16 cellular contexts compared by ENCODE assay signal in genomic region chr14:69092840-69093422, GRCh38. TPM values are rescaled to one million over a fixed set of nuclear protein-coding genes. Genes with fewer than 3 reads are reported as not detected.
DNase-seq lines count a peak whose midpoint lies in the region; ATAC-seq and TF ChIP-seq lines count a peak whose summit lies in the region.
"Had no signal": no experiment of that assay in that cellular context is flagged by ENCODE, and none has a peak within 500 bp of the region (broad histone marks: within the 10 kb centered on the region; RNA-seq: fewer than 3 reads in every experiment).

No MANE protein-coding gene starts in this region.

- peak overlapping the region; percentile 13; the same call in 1 of the 2 replicates for H3K27ac ChIP-seq in HUES6 (ENCODE audit: low read depth, low read length)
- H3K27ac ChIP-seq in endodermal cell (ENCODE audit: low read depth, low read length) = no peak overlapping the region
- H3K27ac ChIP-seq: parathyroid adenoma had no signal

- H3K27me3 Mint-ChIP-seq in endodermal cell (ENCODE audit: insufficient read depth) (no peaks in the 10 kb centered on the region), progenitor cell of endocrine pancreas (no peaks in the 10 kb centered on the region)

- H3K27ac Mint-ChIP-seq in endodermal cell (peak overlapping the region; percentile 91), progenitor cell of endocrine pancreas (peak overlapping the region; percentile 95)

- H3K4me1 ChIP-seq in HUES6 (ENCODE audit: control insufficient read depth, insufficient read depth, low read length) = peaks cover 24% of the 10 kb centered on the region
- peaks cover 24% of the 10 kb centered on the region for H3K4me1 ChIP-seq in endodermal cell (ENCODE audit: control insufficient read depth, insufficient read depth, low read length)

- H3K9me3 Mint-ChIP-seq in endodermal cell (no peaks in the 10 kb centered on the region), progenitor cell of endocrine pancreas (ENCODE audit: low read depth) (no peaks in the 10 kb centered on the region)

- peaks cover 6% of the 10 kb centered on the region for H3K36me3 ChIP-seq in GM06990 (ENCODE audit: control insufficient read depth, insufficient read depth, low read length)
- H3K36me3 ChIP-seq in HUES6 (ENCODE audit: control insufficient read depth, insufficient read depth, low read length) = peaks cover 15% of the 10 kb centered on the region
- H3K36me3 ChIP-seq in endodermal cell (ENCODE audit: control insufficient read depth, insufficient read depth, low read length) = peaks cover 57% of the 10 kb centered on the region

- TF ChIP-seq CTCF in GM06990 (IDR thresholded peaks at IDR 0.05; ENCODE audit: insufficient read depth, low read length, poor library complexity, severe bottlenecking) (no peak), endodermal cell (conservative IDR thresholded peaks at IDR 0.05) (no peak), progenitor cell of endocrine pancreas (IDR thresholded peaks at IDR 0.05; ENCODE audit: unreplicated experiment) (no peak)

- no peaks in the 10 kb centered on the region for H3K9me3 ChIP-seq in HUES6 (ENCODE audit: control insufficient read depth, insufficient read depth, low read depth, low read length)
- no peaks in the 10 kb centered on the region for H3K9me3 ChIP-seq in endodermal cell (ENCODE audit: control insufficient read depth, low read length)

- peaks cover 15% of the 10 kb centered on the region for H3K36me3 Mint-ChIP-seq in endodermal cell (ENCODE audit: low read depth)
- peaks cover 8% of the 10 kb centered on the region for H3K36me3 Mint-ChIP-seq in progenitor cell of endocrine pancreas (ENCODE audit: insufficient read depth)

- DNase-seq in GM06990 (ENCODE audit: extremely low read depth, insufficient read length) = peak; percentile 13
- no peak for DNase-seq in endodermal cell
- DNase-seq in progenitor cell of endocrine pancreas (ENCODE audit: low spot score, unreplicated experiment) = no peak
- DNase-seq in amygdala (lab: John Stamatoyannopoulos, UW) = no peak
- DNase-seq in LoVo (ENCODE audit: low spot score) = no peak
- no peak for DNase-seq in NCI-H526 treated with DMSO at 0.1 percent for 48 hours (lab: John Stamatoyannopoulos, UW)
- DNase-seq: activated CD4-positive, alpha-beta T cell treated with anti-CD3 and anti-CD28 coated beads, Interleukin-2, amount 50 U/mL, for 1 hour; effector CD8-positive, alpha-beta T cell; glutamatergic neuron; KG1; NCI-H2081 treated with DMSO at 0.1 percent for 48 hours; stimulated activated CD4-positive, alpha-beta T cell treated with anti-CD3 and anti-CD28 coated beads, Interleukin-2, amount 100 ng/mL, for 24 hours; stimulated activated naive CD4-positive, alpha-beta T cell treated with Interleukin-2 at 50 U/mL for 16 hours had no signal

- H3K4me3 ChIP-seq in GM06990 (replicated peaks; ENCODE audit: low read depth, low read length) = no peak overlapping the region
- no peak overlapping the region for H3K4me3 ChIP-seq in HUES6 (ENCODE audit: low read depth, low read length)
- peak overlapping the region; percentile 32 for H3K4me3 ChIP-seq in endodermal cell (ENCODE audit: low read length)

- no peak for ATAC-seq in HG03378 (IDR thresholded peaks at IDR 0.05; ENCODE audit: unreplicated experiment)

- H3K4me1 Mint-ChIP-seq in endodermal cell = peaks cover 49% of the 10 kb centered on the region
- H3K4me1 Mint-ChIP-seq in progenitor cell of endocrine pancreas (ENCODE audit: low read depth) = peaks cover 46% of the 10 kb centered on the region

- H3K27me3 ChIP-seq in GM06990 (replicated peaks; ENCODE audit: control insufficient read depth, insufficient read depth, low read length) (no peaks in the 10 kb centered on the region), HUES6 (ENCODE audit: control insufficient read depth, insufficient read depth, low read length) (no peaks in the 10 kb centered on the region), endodermal cell (ENCODE audit: control insufficient read depth, insufficient read depth, low read length, poor library complexity, severe bottlenecking) (no peaks in the 10 kb centered on the region)

- H3K9ac ChIP-seq in HUES6 (ENCODE audit: low read length) (no peak overlapping the region), endodermal cell (ENCODE audit: extremely low read depth, low read length, poor library complexity, severe bottlenecking) (peak overlapping the region; percentile 14)
- H3K9ac ChIP-seq: parathyroid adenoma had no signal

- no peak overlapping the region for H3K4me3 Mint-ChIP-seq in endodermal cell
- no peak overlapping the region for H3K4me3 Mint-ChIP-seq in progenitor cell of endocrine pancreas (ENCODE audit: low read depth)

RNA-seq across cellular contexts. Expression of gene DCAF5, which starts 60.0 kb away (rescaled TPM):
- total RNA-seq in endodermal cell (10 to 100 TPM; 61.1 to 69.6 TPM), progenitor cell of endocrine pancreas (90.3 and 92.5 TPM in 2 replicates)
- 46.6 TPM for polyA plus RNA-seq in endodermal cell (2013, experiment 1 of 2)
- 43.7 TPM for polyA plus RNA-seq in endodermal cell (2013, experiment 2 of 2)
